Comparison of ENCODE assay signal across 1 cellular context in genomic region chr16:85601730-85602401, GRCh38.
TF ChIP-seq lines count a peak whose summit lies in the region.

No MANE protein-coding gene starts in this region.

TF ChIP-seq in K562, 482 proteins besides CTCF, POLR2A, EP300 and RAD21 (continued from another document and continues in another):
- no peak for TF ChIP-seq CLOCK (CRISPR knock-in tag; IDR thresholded peaks at IDR 0.05; ENCODE audit: borderline replicate concordance)
- TF ChIP-seq, protein P1, sequence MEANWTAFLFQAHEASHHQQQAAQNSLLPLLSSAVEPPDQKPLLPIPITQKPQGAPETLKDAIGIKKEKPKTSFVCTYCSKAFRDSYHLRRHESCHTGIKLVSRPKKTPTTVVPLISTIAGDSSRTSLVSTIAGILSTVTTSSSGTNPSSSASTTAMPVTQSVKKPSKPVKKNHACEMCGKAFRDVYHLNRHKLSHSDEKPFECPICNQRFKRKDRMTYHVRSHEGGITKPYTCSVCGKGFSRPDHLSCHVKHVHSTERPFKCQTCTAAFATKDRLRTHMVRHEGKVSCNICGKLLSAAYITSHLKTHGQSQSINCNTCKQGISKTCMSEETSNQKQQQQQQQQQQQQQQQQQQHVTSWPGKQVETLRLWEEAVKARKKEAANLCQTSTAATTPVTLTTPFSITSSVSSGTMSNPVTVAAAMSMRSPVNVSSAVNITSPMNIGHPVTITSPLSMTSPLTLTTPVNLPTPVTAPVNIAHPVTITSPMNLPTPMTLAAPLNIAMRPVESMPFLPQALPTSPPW (CRISPR knock-in tag; IDR thresholded peaks at IDR 0.05) = peak; percentile 60
- 0 out of 2 replicates have a peak, but pooled peaks have one; percentile 36 for TF ChIP-seq CBFA2T3 (IDR thresholded peaks at IDR 0.05)
- no peak for TF ChIP-seq ZNF717 (CRISPR knock-in tag; IDR thresholded peaks at IDR 0.05)
- TF ChIP-seq E2F6 (IDR thresholded peaks at IDR 0.05; ENCODE audit: borderline replicate concordance in 1 of 2, extremely low read depth in 1 of 2, insufficient read depth in 1 of 2, insufficient read length in 1 of 2, low read depth in 1 of 2, low read length in 1 of 2, poor library complexity in 1 of 2, severe bottlenecking in 1 of 2) = peak in 1 of 2 experiments; percentile 89
- no peak for TF ChIP-seq MAFK (IDR thresholded peaks at IDR 0.05; ENCODE audit: low read length)
- TF ChIP-seq HDAC2 (IDR thresholded peaks at IDR 0.05) = 0 out of 2 replicates have a peak, but pooled peaks have one; percentile 29
- 0 out of 2 replicates have a peak, but pooled peaks have one; percentile 9 for TF ChIP-seq ELF4 (CRISPR knock-in tag; IDR thresholded peaks at IDR 0.05)
- no peak for TF ChIP-seq ZNF133 (CRISPR knock-in tag; IDR thresholded peaks at IDR 0.05)
- TF ChIP-seq MEF2A (IDR thresholded peaks at IDR 0.05; ENCODE audit: control insufficient read depth, low read depth, low read length) = no peak
- TF ChIP-seq TOE1 (IDR thresholded peaks at IDR 0.05; ENCODE audit: borderline replicate concordance) = 0 out of 2 replicates have a peak, but pooled peaks have one; percentile 31
- TF ChIP-seq TOE1 (CRISPR knock-in tag; IDR thresholded peaks at IDR 0.05; ENCODE audit: borderline replicate concordance, low read depth) = no peak
- no peak for TF ChIP-seq HNRNPUL1 (IDR thresholded peaks at IDR 0.05; ENCODE audit: low read length)
- TF ChIP-seq, protein P2, sequence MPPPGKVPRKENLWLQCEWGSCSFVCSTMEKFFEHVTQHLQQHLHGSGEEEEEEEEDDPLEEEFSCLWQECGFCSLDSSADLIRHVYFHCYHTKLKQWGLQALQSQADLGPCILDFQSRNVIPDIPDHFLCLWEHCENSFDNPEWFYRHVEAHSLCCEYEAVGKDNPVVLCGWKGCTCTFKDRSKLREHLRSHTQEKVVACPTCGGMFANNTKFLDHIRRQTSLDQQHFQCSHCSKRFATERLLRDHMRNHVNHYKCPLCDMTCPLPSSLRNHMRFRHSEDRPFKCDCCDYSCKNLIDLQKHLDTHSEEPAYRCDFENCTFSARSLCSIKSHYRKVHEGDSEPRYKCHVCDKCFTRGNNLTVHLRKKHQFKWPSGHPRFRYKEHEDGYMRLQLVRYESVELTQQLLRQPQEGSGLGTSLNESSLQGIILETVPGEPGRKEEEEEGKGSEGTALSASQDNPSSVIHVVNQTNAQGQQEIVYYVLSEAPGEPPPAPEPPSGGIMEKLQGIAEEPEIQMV (tag; conservative IDR thresholded peaks at IDR 0.05; ENCODE audit: low read depth) = no peak
- no peak for TF ChIP-seq STAG1 (CRISPR knock-in tag; IDR thresholded peaks at IDR 0.05; ENCODE audit: borderline replicate concordance)
- no peak for TF ChIP-seq GTF2F1 (IDR thresholded peaks at IDR 0.05; ENCODE audit: low read depth, low read length)
- TF ChIP-seq ZBTB7A (IDR thresholded peaks at IDR 0.05; ENCODE audit: borderline replicate concordance, control insufficient read depth, low read depth, low read length) = 0 out of 2 replicates have a peak, but pooled peaks have one; percentile 46
- TF ChIP-seq NONO (IDR thresholded peaks at IDR 0.05; ENCODE audit: low read depth in 2 of 2, low read length in 1 of 2) = 0 out of 4 replicates have a peak, but pooled peaks of 1 of the 2 experiments have one; percentile 21
- TF ChIP-seq SMAD3 (CRISPR knock-in tag; conservative IDR thresholded peaks at IDR 0.05) = no peak
- TF ChIP-seq, protein P3, sequence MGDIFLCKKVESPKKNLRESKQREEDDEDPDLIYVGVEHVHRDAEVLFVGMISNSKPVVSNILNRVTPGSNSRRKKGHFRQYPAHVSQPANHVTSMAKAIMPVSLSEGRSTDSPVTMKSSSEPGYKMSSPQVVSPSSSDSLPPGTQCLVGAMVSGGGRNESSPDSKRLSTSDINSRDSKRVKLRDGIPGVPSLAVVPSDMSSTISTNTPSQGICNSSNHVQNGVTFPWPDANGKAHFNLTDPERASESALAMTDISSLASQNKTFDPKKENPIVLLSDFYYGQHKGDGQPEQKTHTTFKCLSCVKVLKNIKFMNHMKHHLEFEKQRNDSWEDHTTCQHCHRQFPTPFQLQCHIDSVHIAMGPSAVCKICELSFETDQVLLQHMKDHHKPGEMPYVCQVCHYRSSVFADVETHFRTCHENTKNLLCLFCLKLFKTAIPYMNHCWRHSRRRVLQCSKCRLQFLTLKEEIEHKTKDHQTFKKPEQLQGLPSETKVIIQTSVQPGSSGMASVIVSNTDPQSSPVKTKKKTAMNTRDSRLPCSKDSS (IDR thresholded peaks at IDR 0.05; ENCODE audit: low read depth, partially characterized antibody) = no peak
- TF ChIP-seq, protein P4, sequence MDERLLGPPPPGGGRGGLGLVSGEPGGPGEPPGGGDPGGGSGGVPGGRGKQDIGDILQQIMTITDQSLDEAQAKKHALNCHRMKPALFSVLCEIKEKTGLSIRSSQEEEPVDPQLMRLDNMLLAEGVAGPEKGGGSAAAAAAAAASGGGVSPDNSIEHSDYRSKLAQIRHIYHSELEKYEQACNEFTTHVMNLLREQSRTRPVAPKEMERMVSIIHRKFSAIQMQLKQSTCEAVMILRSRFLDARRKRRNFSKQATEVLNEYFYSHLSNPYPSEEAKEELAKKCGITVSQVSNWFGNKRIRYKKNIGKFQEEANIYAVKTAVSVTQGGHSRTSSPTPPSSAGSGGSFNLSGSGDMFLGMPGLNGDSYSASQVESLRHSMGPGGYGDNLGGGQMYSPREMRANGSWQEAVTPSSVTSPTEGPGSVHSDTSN (CRISPR knock-in tag; IDR thresholded peaks at IDR 0.05; ENCODE audit: low read depth) = 0 out of 2 replicates have a peak, but pooled peaks have one; percentile 37
- TF ChIP-seq, protein P4 (tag; conservative IDR thresholded peaks at IDR 0.05; ENCODE audit: low read depth) = peak; percentile 96
- no peak for TF ChIP-seq CHCHD3 (CRISPR knock-in tag; IDR thresholded peaks at IDR 0.05)
- no peak for TF ChIP-seq FOSL1 (tag; conservative IDR thresholded peaks at IDR 0.05)
- TF ChIP-seq, protein P5, sequence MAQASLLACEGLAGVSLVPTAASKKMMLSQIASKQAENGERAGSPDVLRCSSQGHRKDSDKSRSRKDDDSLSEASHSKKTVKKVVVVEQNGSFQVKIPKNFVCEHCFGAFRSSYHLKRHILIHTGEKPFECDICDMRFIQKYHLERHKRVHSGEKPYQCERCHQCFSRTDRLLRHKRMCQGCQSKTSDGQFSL (CRISPR knock-in tag; IDR thresholded peaks at IDR 0.05) = no peak
- TF ChIP-seq, protein P5 (tag; IDR thresholded peaks at IDR 0.05) = no peak
- no peak for TF ChIP-seq FOXA3 (CRISPR knock-in tag; conservative IDR thresholded peaks at IDR 0.05 in 1 of 2, IDR thresholded peaks at IDR 0.05 in 1 of 2)
- no peak for TF ChIP-seq COPS2 (conservative IDR thresholded peaks at IDR 0.05)
- TF ChIP-seq ETV6 (IDR thresholded peaks at IDR 0.05; ENCODE audit: borderline replicate concordance in 1 of 2, low read depth in 2 of 2, low read length in 1 of 2) = no peak
- no peak for TF ChIP-seq ETV6 (CRISPR knock-in tag; IDR thresholded peaks at IDR 0.05; ENCODE audit: borderline replicate concordance)
- TF ChIP-seq, protein P6, sequence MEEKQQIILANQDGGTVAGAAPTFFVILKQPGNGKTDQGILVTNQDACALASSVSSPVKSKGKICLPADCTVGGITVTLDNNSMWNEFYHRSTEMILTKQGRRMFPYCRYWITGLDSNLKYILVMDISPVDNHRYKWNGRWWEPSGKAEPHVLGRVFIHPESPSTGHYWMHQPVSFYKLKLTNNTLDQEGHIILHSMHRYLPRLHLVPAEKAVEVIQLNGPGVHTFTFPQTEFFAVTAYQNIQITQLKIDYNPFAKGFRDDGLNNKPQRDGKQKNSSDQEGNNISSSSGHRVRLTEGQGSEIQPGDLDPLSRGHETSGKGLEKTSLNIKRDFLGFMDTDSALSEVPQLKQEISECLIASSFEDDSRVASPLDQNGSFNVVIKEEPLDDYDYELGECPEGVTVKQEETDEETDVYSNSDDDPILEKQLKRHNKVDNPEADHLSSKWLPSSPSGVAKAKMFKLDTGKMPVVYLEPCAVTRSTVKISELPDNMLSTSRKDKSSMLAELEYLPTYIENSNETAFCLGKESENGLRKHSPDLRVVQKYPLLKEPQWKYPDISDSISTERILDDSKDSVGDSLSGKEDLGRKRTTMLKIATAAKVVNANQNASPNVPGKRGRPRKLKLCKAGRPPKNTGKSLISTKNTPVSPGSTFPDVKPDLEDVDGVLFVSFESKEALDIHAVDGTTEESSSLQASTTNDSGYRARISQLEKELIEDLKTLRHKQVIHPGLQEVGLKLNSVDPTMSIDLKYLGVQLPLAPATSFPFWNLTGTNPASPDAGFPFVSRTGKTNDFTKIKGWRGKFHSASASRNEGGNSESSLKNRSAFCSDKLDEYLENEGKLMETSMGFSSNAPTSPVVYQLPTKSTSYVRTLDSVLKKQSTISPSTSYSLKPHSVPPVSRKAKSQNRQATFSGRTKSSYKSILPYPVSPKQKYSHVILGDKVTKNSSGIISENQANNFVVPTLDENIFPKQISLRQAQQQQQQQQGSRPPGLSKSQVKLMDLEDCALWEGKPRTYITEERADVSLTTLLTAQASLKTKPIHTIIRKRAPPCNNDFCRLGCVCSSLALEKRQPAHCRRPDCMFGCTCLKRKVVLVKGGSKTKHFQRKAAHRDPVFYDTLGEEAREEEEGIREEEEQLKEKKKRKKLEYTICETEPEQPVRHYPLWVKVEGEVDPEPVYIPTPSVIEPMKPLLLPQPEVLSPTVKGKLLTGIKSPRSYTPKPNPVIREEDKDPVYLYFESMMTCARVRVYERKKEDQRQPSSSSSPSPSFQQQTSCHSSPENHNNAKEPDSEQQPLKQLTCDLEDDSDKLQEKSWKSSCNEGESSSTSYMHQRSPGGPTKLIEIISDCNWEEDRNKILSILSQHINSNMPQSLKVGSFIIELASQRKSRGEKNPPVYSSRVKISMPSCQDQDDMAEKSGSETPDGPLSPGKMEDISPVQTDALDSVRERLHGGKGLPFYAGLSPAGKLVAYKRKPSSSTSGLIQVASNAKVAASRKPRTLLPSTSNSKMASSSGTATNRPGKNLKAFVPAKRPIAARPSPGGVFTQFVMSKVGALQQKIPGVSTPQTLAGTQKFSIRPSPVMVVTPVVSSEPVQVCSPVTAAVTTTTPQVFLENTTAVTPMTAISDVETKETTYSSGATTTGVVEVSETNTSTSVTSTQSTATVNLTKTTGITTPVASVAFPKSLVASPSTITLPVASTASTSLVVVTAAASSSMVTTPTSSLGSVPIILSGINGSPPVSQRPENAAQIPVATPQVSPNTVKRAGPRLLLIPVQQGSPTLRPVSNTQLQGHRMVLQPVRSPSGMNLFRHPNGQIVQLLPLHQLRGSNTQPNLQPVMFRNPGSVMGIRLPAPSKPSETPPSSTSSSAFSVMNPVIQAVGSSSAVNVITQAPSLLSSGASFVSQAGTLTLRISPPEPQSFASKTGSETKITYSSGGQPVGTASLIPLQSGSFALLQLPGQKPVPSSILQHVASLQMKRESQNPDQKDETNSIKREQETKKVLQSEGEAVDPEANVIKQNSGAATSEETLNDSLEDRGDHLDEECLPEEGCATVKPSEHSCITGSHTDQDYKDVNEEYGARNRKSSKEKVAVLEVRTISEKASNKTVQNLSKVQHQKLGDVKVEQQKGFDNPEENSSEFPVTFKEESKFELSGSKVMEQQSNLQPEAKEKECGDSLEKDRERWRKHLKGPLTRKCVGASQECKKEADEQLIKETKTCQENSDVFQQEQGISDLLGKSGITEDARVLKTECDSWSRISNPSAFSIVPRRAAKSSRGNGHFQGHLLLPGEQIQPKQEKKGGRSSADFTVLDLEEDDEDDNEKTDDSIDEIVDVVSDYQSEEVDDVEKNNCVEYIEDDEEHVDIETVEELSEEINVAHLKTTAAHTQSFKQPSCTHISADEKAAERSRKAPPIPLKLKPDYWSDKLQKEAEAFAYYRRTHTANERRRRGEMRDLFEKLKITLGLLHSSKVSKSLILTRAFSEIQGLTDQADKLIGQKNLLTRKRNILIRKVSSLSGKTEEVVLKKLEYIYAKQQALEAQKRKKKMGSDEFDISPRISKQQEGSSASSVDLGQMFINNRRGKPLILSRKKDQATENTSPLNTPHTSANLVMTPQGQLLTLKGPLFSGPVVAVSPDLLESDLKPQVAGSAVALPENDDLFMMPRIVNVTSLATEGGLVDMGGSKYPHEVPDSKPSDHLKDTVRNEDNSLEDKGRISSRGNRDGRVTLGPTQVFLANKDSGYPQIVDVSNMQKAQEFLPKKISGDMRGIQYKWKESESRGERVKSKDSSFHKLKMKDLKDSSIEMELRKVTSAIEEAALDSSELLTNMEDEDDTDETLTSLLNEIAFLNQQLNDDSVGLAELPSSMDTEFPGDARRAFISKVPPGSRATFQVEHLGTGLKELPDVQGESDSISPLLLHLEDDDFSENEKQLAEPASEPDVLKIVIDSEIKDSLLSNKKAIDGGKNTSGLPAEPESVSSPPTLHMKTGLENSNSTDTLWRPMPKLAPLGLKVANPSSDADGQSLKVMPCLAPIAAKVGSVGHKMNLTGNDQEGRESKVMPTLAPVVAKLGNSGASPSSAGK (IDR thresholded peaks at IDR 0.05) = peak; percentile 88
- TF ChIP-seq PHF8 (IDR thresholded peaks at IDR 0.05; ENCODE audit: borderline replicate concordance, low read length) = no peak
- no peak for TF ChIP-seq ATF1 (CRISPR knock-in tag; IDR thresholded peaks at IDR 0.05)
- TF ChIP-seq ATF1 (tag; IDR thresholded peaks at IDR 0.05) = peak; percentile 18; the same call in 1 of the 2 replicates
